8 cellular contexts compared by ENCODE assay signal in genomic region chr15:99928429-99928981, GRCh38.
A peak's percentile ranks its signal among the peaks of the same experiment; 100 is the strongest.
DNase-seq lines count a peak whose midpoint lies in the region; ATAC-seq and TF ChIP-seq lines count a peak whose summit lies in the region.

No MANE protein-coding gene starts in this region.

- H3K27me3 ChIP-seq in BLaER1: no peaks in the 10 kb centered on the region
- no peaks in the 10 kb centered on the region for H3K27me3 ChIP-seq in tibial nerve

- peak overlapping the region; percentile 78 for H3K27ac Mint-ChIP-seq in activated naive CD8-positive, alpha-beta T cell treated with anti-CD3 and anti-CD28 coated beads, Interleukin-2, amount 10 ng/mL, durations not matched to agents 7 days and 5 days

- intact Hi-C loops in Right ventricle myocardium superior (cut with DNase I): no loop called here

- H3K9ac ChIP-seq in BLaER1: peak overlapping the region; percentile 79

- no peaks in the 10 kb centered on the region for H3K36me3 Mint-ChIP-seq in activated naive CD8-positive, alpha-beta T cell treated with anti-CD3 and anti-CD28 coated beads, Interleukin-2, amount 10 ng/mL, durations not matched to agents 7 days and 5 days

- H3K9me3 ChIP-seq in BLaER1: no peaks in the 10 kb centered on the region
- H3K9me3 ChIP-seq in tibial nerve: no peaks in the 10 kb centered on the region

- H3K27me3 Mint-ChIP-seq in activated naive CD8-positive, alpha-beta T cell treated with anti-CD3 and anti-CD28 coated beads, Interleukin-2, amount 10 ng/mL, durations not matched to agents 7 days and 5 days: peaks cover 37% of the 10 kb centered on the region

- TF ChIP-seq CTCF in tibial nerve (IDR thresholded peaks at IDR 0.05): peak; percentile 72 to 91 (median 80)

- ATAC-seq in HG03432 (IDR thresholded peaks at IDR 0.05; ENCODE audit: unreplicated experiment) (peak; percentile 95), Right ventricle myocardium superior (ENCODE audit: poor library complexity) (peak; percentile 96)
- ATAC-seq in activated naive CD8-positive, alpha-beta T cell treated with anti-CD3 and anti-CD28 coated beads, Interleukin-2, amount 10 ng/mL, durations not matched to agents 7 days and 5 days (ENCODE audit: low read depth): peak; percentile 91

- peak in 1 of 2 donors; percentile 59 for TF ChIP-seq EP300 in tibial nerve (IDR thresholded peaks at IDR 0.05)

- 18 to 25% methylated on average over 25 to 28 of the region's 38 CpGs for WGBS in tibial nerve, 2 donors

- H3K4me3 Mint-ChIP-seq in activated naive CD8-positive, alpha-beta T cell treated with anti-CD3 and anti-CD28 coated beads, Interleukin-2, amount 10 ng/mL, durations not matched to agents 7 days and 5 days: peak overlapping the region; percentile 84

- DNase-seq in GM19238 (ENCODE audit: insufficient read length, low spot score) (peak; percentile 67), SKM-1 (lab: John Stamatoyannopoulos, UW; ENCODE audit: unreplicated experiment) (peak; percentile 40), Right ventricle myocardium superior (peak; percentile 93), pons (ENCODE audit: low spot score) (peak; percentile 74), tibial nerve (ENCODE audit: low spot score in 2 of 2) (peak; percentile 71 to 74)
- DNase-seq in activated naive CD8-positive, alpha-beta T cell treated with anti-CD3 and anti-CD28 coated beads, Interleukin-2, amount 10 ng/mL, durations not matched to agents 7 days and 5 days: peak; percentile 95

- no peaks in the 10 kb centered on the region for H4K20me1 ChIP-seq in BLaER1

- peak overlapping the region; percentile 93 for H3K4me2 ChIP-seq in BLaER1

- POLR2A ChIA-PET in activated naive CD8-positive, alpha-beta T cell treated with anti-CD3 and anti-CD28 coated beads, Interleukin-2, amount 10 ng/mL, durations not matched to agents 7 days and 5 days (lab: Charles Lee): interaction anchor here (0.6 to 1.4 kb wide), 4 partner anchors 267 to 421 kb away, joined by 3 to 20 read pairs (median 4); no protein-coding TSS in a partner anchor

- H3K27ac ChIP-seq in BLaER1: peak overlapping the region; percentile 65
- H3K27ac ChIP-seq in tibial nerve: peak overlapping the region; percentile 77 to 88 (median 86)

- H3K4me3 ChIP-seq in BLaER1 (peak overlapping the region; percentile 70), tibial nerve (peak overlapping the region; percentile 32 to 56 (median 38))

- H3K36me3 ChIP-seq in BLaER1 (no peaks in the 10 kb centered on the region), tibial nerve (no peaks in the 10 kb centered on the region)

- H3K4me1 ChIP-seq in BLaER1 (peaks cover 12% of the 10 kb centered on the region), tibial nerve (peaks cover 0 to 26% (median 3%) of the 10 kb centered on the region in 4 donors)

- H3K4me1 Mint-ChIP-seq in activated naive CD8-positive, alpha-beta T cell treated with anti-CD3 and anti-CD28 coated beads, Interleukin-2, amount 10 ng/mL, durations not matched to agents 7 days and 5 days: peaks cover 11% of the 10 kb centered on the region

- TF ChIP-seq POLR2A in tibial nerve (IDR thresholded peaks at IDR 0.05): no peak

- no peaks in the 10 kb centered on the region for H3K9me3 Mint-ChIP-seq in activated naive CD8-positive, alpha-beta T cell treated with anti-CD3 and anti-CD28 coated beads, Interleukin-2, amount 10 ng/mL, durations not matched to agents 7 days and 5 days

Comparison
In these comparisons a context has a peak if more than half of its experiments do, and no peak if none do; other contexts are left out.
1. Peak in every context shown above with its lines: DNase-seq, ATAC-seq, H3K4me3 ChIP-seq and H3K27ac ChIP-seq.
2. DNase-seq: peak in every context shown above with its lines; median percentile 95 in activated naive CD8-positive, alpha-beta T cell treated with anti-CD3 and anti-CD28 coated beads, Interleukin-2, amount 10 ng/mL, durations not matched to agents 7 days and 5 days; 93 in Right ventricle myocardium superior; 74 in pons; 72 in tibial nerve; 67 in GM19238; 40 in SKM-1.